ENCODE assay signal across 9 cellular contexts in genomic region chr15:25345943-25346342, GRCh38.
A peak's percentile ranks its signal among the peaks of the same experiment; 100 is the strongest.
DNase-seq lines count a peak whose midpoint lies in the region; ATAC-seq, FAIRE-seq and TF ChIP-seq lines count a peak whose summit lies in the region.
"Had no signal": no experiment of that assay in that cellular context is flagged by ENCODE, and none has a peak within 500 bp of the region (broad histone marks: within the 10 kb centered on the region; RNA-seq: fewer than 3 reads in every experiment).

No MANE protein-coding gene starts in this region.

- no peaks in the 10 kb centered on the region for H3K27me3 ChIP-seq in right atrium auricular region
- H3K27me3 ChIP-seq in skeletal muscle tissue (ENCODE audit: control insufficient read depth in 3 of 3, insufficient read depth in 3 of 3, low read length in 3 of 3), result no peaks in the 10 kb centered on the region
- no peaks in the 10 kb centered on the region for H3K27me3 ChIP-seq in Peyer's patch

- H3K9ac ChIP-seq in skeletal muscle tissue (ENCODE audit: low read depth in 1 of 3, low read length in 3 of 3), result peak overlapping the region in 2 of 3 donors; percentile 34 to 36
- H3K9ac ChIP-seq in kidney (ENCODE audit: low read length in 2 of 2), result no peak overlapping the region

- DNase-seq in HT1080 (ENCODE audit: low read depth) (peak; percentile 5), T47D (ENCODE audit: low read depth in 1 of 2, low spot score in 1 of 2) (peak; percentile 18 to 78), right atrium auricular region (ENCODE audit: low spot score) (no peak), Peyer's patch (no peak), kidney (no peak), kidney glomerular epithelial cell (lab: John Stamatoyannopoulos, UW) (no peak)
- DNase-seq: activated T-cell treated with anti-CD3 and anti-CD28 coated beads, Interleukin-2, amount 50 U/mL, for 72 hours had no signal

- peak in 1 of 2 donors; percentile 51 for TF ChIP-seq CTCF in right atrium auricular region (IDR thresholded peaks at IDR 0.05)
- no peak for TF ChIP-seq CTCF in Peyer's patch (IDR thresholded peaks at IDR 0.05)
- TF ChIP-seq CTCF in kidney (IDR thresholded peaks at IDR 0.05; ENCODE audit: borderline replicate concordance, extremely low read depth, insufficient read depth), result no peak

- FAIRE-seq in kidney (lab: Jason Lieb, UNC), result no peak

- peaks cover 24% of the 10 kb centered on the region for H3K36me3 ChIP-seq in right atrium auricular region
- H3K36me3 ChIP-seq in skeletal muscle tissue (ENCODE audit: control insufficient read depth in 3 of 3, insufficient read depth in 3 of 3, low read length in 3 of 3), result peaks cover 0 to 7% (median 0%) of the 10 kb centered on the region in 3 donors
- peaks cover 0 to 45% (median 0%) of the 10 kb centered on the region in 3 donors for H3K36me3 ChIP-seq in Peyer's patch
- peaks cover 6% of the 10 kb centered on the region in 2 donors for H3K36me3 ChIP-seq in kidney (ENCODE audit: control insufficient read depth in 1 of 2, insufficient read depth in 2 of 2, low read length in 2 of 2)

- H3K27ac ChIP-seq in right atrium auricular region (peak overlapping the region; percentile 38 to 70), skeletal muscle tissue (ENCODE audit: low read depth, low read length) (peak overlapping the region; percentile 43), Peyer's patch (no peak overlapping the region), kidney (ENCODE audit: low read depth in 2 of 2, low read length in 2 of 2) (no peak overlapping the region)

- in situ Hi-C loops in T47D (cut with HindIII; ENCODE audit: low pct_unique_long_range_greater_than_20kb, low sequenced_read_pairs), result no loop called here

- H3K9me3 ChIP-seq in right atrium auricular region (peaks cover 0 to 29% of the 10 kb centered on the region in 2 donors), skeletal muscle tissue (ENCODE audit: control insufficient read depth in 3 of 3, low read length in 3 of 3) (no peaks in the 10 kb centered on the region), Peyer's patch (no peaks in the 10 kb centered on the region), kidney (ENCODE audit: control insufficient read depth in 1 of 2, low read length in 2 of 2) (peaks cover 0 to 5% of the 10 kb centered on the region in 2 donors)

- intact Hi-C loops in kidney (cut with DNase I), result loop anchor here (10.0 kb wide), 1 partner anchor 79 kb away; no protein-coding TSS in a partner anchor

- no peak for TF ChIP-seq POLR2A in Peyer's patch (IDR thresholded peaks at IDR 0.05)

- H3K4me1 ChIP-seq in right atrium auricular region (no peaks in the 10 kb centered on the region), skeletal muscle tissue (ENCODE audit: control insufficient read depth in 3 of 3, insufficient read depth in 3 of 3, low read length in 3 of 3) (peaks cover 6 to 11% (median 11%) of the 10 kb centered on the region in 3 donors), Peyer's patch (no peaks in the 10 kb centered on the region), kidney (ENCODE audit: control insufficient read depth in 1 of 2, insufficient read depth in 1 of 2, low read depth in 1 of 2, low read length in 2 of 2) (no peaks in the 10 kb centered on the region)

- H3K4me3 ChIP-seq in right atrium auricular region, result no peak overlapping the region
- peak overlapping the region in 1 of 3 donors; percentile 23 for H3K4me3 ChIP-seq in skeletal muscle tissue (ENCODE audit: low read length in 3 of 3)
- no peak overlapping the region for H3K4me3 ChIP-seq in Peyer's patch
- H3K4me3 ChIP-seq in kidney (ENCODE audit: low read length in 2 of 2), result no peak overlapping the region

- ATAC-seq in GM18498 (IDR thresholded peaks at IDR 0.05; ENCODE audit: unreplicated experiment), result no peak
- ATAC-seq: activated T-cell treated with anti-CD3 and anti-CD28 coated beads, Interleukin-2, amount 50 U/mL, for 72 hours had no signal

Comparison
In these comparisons a context has a peak if more than half of its experiments do, and no peak if none do; other contexts are left out.
1. DNase-seq: peak in HT1080 (single experiment) and T47D (2 of 2); none in right atrium auricular region (single experiment), Peyer's patch (0 of 3), kidney (single experiment) and kidney glomerular epithelial cell (single experiment).
2. H3K27ac ChIP-seq: peak in right atrium auricular region (2 of 2) and skeletal muscle tissue (single experiment); none in Peyer's patch (0 of 4) and kidney (0 of 2).
3. H3K9ac ChIP-seq: peak in skeletal muscle tissue (2 of 3); none in kidney (0 of 2).